In genomic region chr1:91278754-91279153, GRCh38 we compare ENCODE assay signal across 10 cellular contexts.
A peak's percentile ranks its signal among the peaks of the same experiment; 100 is the strongest.
DNase-seq lines count a peak whose midpoint lies in the region; ATAC-seq and TF ChIP-seq lines count a peak whose summit lies in the region.
"Had no signal": no experiment of that assay in that cellular context is flagged by ENCODE, and none has a peak within 500 bp of the region (broad histone marks: within the 10 kb centered on the region; RNA-seq: fewer than 3 reads in every experiment).

No MANE protein-coding gene starts in this region.

- no peaks in the 10 kb centered on the region for H3K36me3 Mint-ChIP-seq in endothelial cell (ENCODE audit: low read depth, unreplicated experiment)

- ATAC-seq in GM21737 (IDR thresholded peaks at IDR 0.05; ENCODE audit: unreplicated experiment): no peak
- ATAC-seq in heart left ventricle: no peak

- intact Hi-C loops in heart left ventricle (cut with DNase I): no loop called here

- peak; percentile 24 for TF ChIP-seq CTCF in endothelial cell (IDR thresholded peaks at IDR 0.05; ENCODE audit: unreplicated experiment)
- peak; percentile 30 for TF ChIP-seq CTCF in retinal pigment epithelial cell (conservative IDR thresholded peaks at IDR 0.05; ENCODE audit: low read depth, low read length)
- TF ChIP-seq CTCF in heart left ventricle (IDR thresholded peaks at IDR 0.05): peak in 5 of 12 donors; percentile 13 to 42 (median 27)

- H3K4me3 Mint-ChIP-seq in endothelial cell (ENCODE audit: unreplicated experiment): no peak overlapping the region

- H3K36me3 ChIP-seq in heart left ventricle: no peaks in the 10 kb centered on the region

- no peaks in the 10 kb centered on the region for H3K9me3 ChIP-seq in heart left ventricle

- 72 to 83% (median 78%) methylated on average over 1 of the region's 1 CpG for WGBS in heart left ventricle, 4 donors

- H3K27me3 ChIP-seq in heart left ventricle: no peaks in the 10 kb centered on the region

- no peak overlapping the region for H3K4me3 ChIP-seq in retinal pigment epithelial cell (ENCODE audit: low read length)
- H3K4me3 ChIP-seq in heart left ventricle: no peak overlapping the region

- H3K27ac ChIP-seq in heart left ventricle: no peak overlapping the region

- no peak overlapping the region for H3K27ac Mint-ChIP-seq in endothelial cell (ENCODE audit: unreplicated experiment)

- peak; percentile 5 for DNase-seq in NCI-H345 (lab: John Stamatoyannopoulos, UW)
- DNase-seq in NCI-H345 treated with DMSO at 0.1 percent for 48 hours (lab: John Stamatoyannopoulos, UW; ENCODE audit: unreplicated experiment): no peak
- DNase-seq in NCI-H69 (lab: John Stamatoyannopoulos, UW): peak; percentile 27
- no peak for DNase-seq in endothelial cell (ENCODE audit: low spot score)
- DNase-seq in retinal pigment epithelial cell (ENCODE audit: low read depth): no peak
- DNase-seq in SK-N-DZ (ENCODE audit: low spot score): no peak
- DNase-seq in heart left ventricle: no peak
- DNase-seq: activated CD8-positive, alpha-beta memory T cell treated with anti-CD3 and anti-CD28 coated beads for 24 hours; stimulated activated CD8-positive, alpha-beta memory T cell treated with anti-CD3 and anti-CD28 coated beads, Interleukin-4, amount 100 ng/mL, for 48 hours had no signal

- no peak for TF ChIP-seq POLR2A in heart left ventricle (IDR thresholded peaks at IDR 0.05)

- H3K27me3 Mint-ChIP-seq in endothelial cell (ENCODE audit: unreplicated experiment): no peaks in the 10 kb centered on the region

- peaks cover 0 to 9% (median 0%) of the 10 kb centered on the region in 12 donors for H3K4me1 ChIP-seq in heart left ventricle

- H3K4me1 Mint-ChIP-seq in endothelial cell (ENCODE audit: unreplicated experiment): no peaks in the 10 kb centered on the region

- H3K9me3 Mint-ChIP-seq in endothelial cell (ENCODE audit: unreplicated experiment): no peaks in the 10 kb centered on the region

Comparison
In these comparisons a context has a peak if more than half of its experiments do, and no peak if none do; other contexts are left out.
1. DNase-seq: peak in NCI-H345 (single experiment) and NCI-H69 (single experiment); none in NCI-H345 treated with DMSO at 0.1 percent for 48 hours (single experiment), endothelial cell (single experiment), retinal pigment epithelial cell (single experiment), SK-N-DZ (single experiment) and heart left ventricle (0 of 5).